Comparison of ENCODE assay signal across 8 cellular contexts in the genomic region with DNA sequence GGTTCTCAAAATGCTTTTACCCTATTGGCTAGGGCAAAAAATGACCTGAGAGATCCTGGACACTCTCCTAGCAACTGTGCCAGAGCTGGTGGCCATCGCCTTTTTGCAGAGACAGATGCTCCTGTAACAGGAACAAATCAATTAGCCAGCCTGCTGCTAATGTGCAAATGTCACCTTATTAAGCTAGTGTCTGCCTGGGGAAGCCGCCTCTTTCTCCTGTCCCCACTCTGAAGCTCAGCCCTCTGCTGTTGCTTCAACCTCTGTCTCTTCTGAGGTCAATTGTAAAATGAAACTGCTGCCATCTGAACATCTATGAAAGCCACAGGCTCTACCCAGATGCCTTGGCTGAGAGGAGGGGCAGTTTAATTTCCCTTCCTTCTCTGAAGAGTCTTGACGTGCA.
DNase-seq lines count a peak whose midpoint lies in the region; ATAC-seq and TF ChIP-seq lines count a peak whose summit lies in the region.
"Had no signal": no experiment of that assay in that cellular context is flagged by ENCODE, and none has a peak within 500 bp of the region (broad histone marks: within the 10 kb centered on the region; RNA-seq: fewer than 3 reads in every experiment).

No MANE protein-coding gene starts in this region.

- H3K27me3 ChIP-seq in colonic mucosa, result no peaks in the 10 kb centered on the region

- no peaks in the 10 kb centered on the region for H3K36me3 ChIP-seq in colonic mucosa

- DNase-seq in cerebellar cortex (ENCODE audit: low spot score) (peak; percentile 13), T-helper 9 cell (no peak), colonic mucosa (no peak), NCI-H128 (lab: John Stamatoyannopoulos, UW; ENCODE audit: unreplicated experiment) (no peak)
- DNase-seq: NCI-H510A treated with DMSO at 0.1 percent for 48 hours had no signal

- TF ChIP-seq CTCF in colonic mucosa (IDR thresholded peaks at IDR 0.05), result no peak

- intact Hi-C loops in colonic mucosa (cut with DNase I), result no loop called here

- ATAC-seq in GM18511 (IDR thresholded peaks at IDR 0.05; ENCODE audit: unreplicated experiment), result peak; percentile 79
- peak; percentile 52 for ATAC-seq in GM21367 (IDR thresholded peaks at IDR 0.05; ENCODE audit: unreplicated experiment)
- ATAC-seq in HG03469 (IDR thresholded peaks at IDR 0.05; ENCODE audit: unreplicated experiment), result peak; percentile 49

- H3K9me3 ChIP-seq in colonic mucosa, result no peaks in the 10 kb centered on the region

- H3K4me3 ChIP-seq in colonic mucosa, result no peak overlapping the region

- no peak overlapping the region for H3K27ac ChIP-seq in colonic mucosa

- H3K4me1 ChIP-seq in colonic mucosa, result no peaks in the 10 kb centered on the region

- no peak overlapping the region for H3K9ac ChIP-seq in colonic mucosa (ENCODE audit: low read depth in 2 of 2, low read length in 2 of 2)
